In genomic region chr3:128992926-128993460, GRCh38 we compare ENCODE assay signal across 14 cellular contexts. TPM values are rescaled to one million over a fixed set of nuclear protein-coding genes. Genes with fewer than 3 reads are reported as not detected.
DNase-seq lines count a peak whose midpoint lies in the region; ATAC-seq, FAIRE-seq and TF ChIP-seq lines count a peak whose summit lies in the region.
"Had no signal": no experiment of that assay in that cellular context is flagged by ENCODE, and none has a peak within 500 bp of the region (broad histone marks: within the 10 kb centered on the region; RNA-seq: fewer than 3 reads in every experiment).

No MANE protein-coding gene starts in this region.

- H3K27ac ChIP-seq in transverse colon (no peak overlapping the region), Karpas-422 (ENCODE audit: low read length) (no peak overlapping the region), kidney (ENCODE audit: low read depth in 2 of 2, low read length in 2 of 2) (no peak overlapping the region)
- H3K27ac ChIP-seq: thyroid gland had no signal

- CTCF ChIA-PET in activated B cell treated with CpG ODN at 0.5 μM for 24 hours (lab: Charles Lee) = interaction anchor here (2.0 kb wide), 1 partner anchor 24 kb away, joined by 10 read pairs; no protein-coding TSS in a partner anchor

- H3K9me3 ChIP-seq in iPS-18c (ENCODE audit: control insufficient read depth, insufficient read depth, low read length) (no peaks in the 10 kb centered on the region), transverse colon (no peaks in the 10 kb centered on the region), Karpas-422 (ENCODE audit: low read length) (no peaks in the 10 kb centered on the region), kidney (ENCODE audit: control insufficient read depth in 1 of 2, low read length in 2 of 2) (no peaks in the 10 kb centered on the region)
- H3K9me3 ChIP-seq: A549, thyroid gland had no signal

- no peaks in the 10 kb centered on the region for H3K9me3 Mint-ChIP-seq in activated B cell treated with CpG ODN at 0.5 μM for 24 hours

- peaks cover 11% of the 10 kb centered on the region for H3K27me3 ChIP-seq in transverse colon
- no peaks in the 10 kb centered on the region; the same call in 1 of the 2 replicates for H3K27me3 ChIP-seq in Karpas-422 (ENCODE audit: low read length)
- H3K27me3 ChIP-seq: thyroid gland had no signal

- FAIRE-seq in kidney (lab: Jason Lieb, UNC) = no peak
- FAIRE-seq: A549, G401.6 had no signal

- no peak overlapping the region for H3K4me2 ChIP-seq in Karpas-422 (ENCODE audit: low read depth, low read length, poor library complexity, severe bottlenecking)

- H3K36me3 Mint-ChIP-seq in activated B cell treated with CpG ODN at 0.5 μM for 24 hours (ENCODE audit: low read depth) = no peaks in the 10 kb centered on the region

- H3K4me1 ChIP-seq in transverse colon (peaks cover 4 to 14% (median 14%) of the 10 kb centered on the region in 4 donors), Karpas-422 (ENCODE audit: low read length) (peaks cover 8% of the 10 kb centered on the region), kidney (ENCODE audit: control insufficient read depth in 1 of 2, insufficient read depth in 1 of 2, low read depth in 1 of 2, low read length in 2 of 2) (peaks cover 3 to 9% of the 10 kb centered on the region in 2 donors)
- H3K4me1 ChIP-seq: A549 had no signal

- 54% methylated on average over 20 of the region's 20 CpGs; no CpG with 5 or more reads in 1 of the 2 donors for WGBS in transverse colon (ENCODE audit: low coverage in 1 of 2), 2 donors

- H3K4me1 Mint-ChIP-seq in activated B cell treated with CpG ODN at 0.5 μM for 24 hours = peaks cover 28% of the 10 kb centered on the region

- H2AFZ ChIP-seq in Karpas-422 (ENCODE audit: low read length) = no peak overlapping the region

- H3K27me3 Mint-ChIP-seq in activated B cell treated with CpG ODN at 0.5 μM for 24 hours = peaks cover 8% of the 10 kb centered on the region

- TF ChIP-seq EP300 in transverse colon (IDR thresholded peaks at IDR 0.05; ENCODE audit: low read depth) = no peak

- H3K27ac Mint-ChIP-seq in activated B cell treated with CpG ODN at 0.5 μM for 24 hours = peak overlapping the region; percentile 41

- TF ChIP-seq CTCF in activated B cell treated with CpG ODN at 0.5 μM for 24 hours (IDR thresholded peaks at IDR 0.05) = no peak
- no peak for TF ChIP-seq CTCF in transverse colon (IDR thresholded peaks at IDR 0.05)
- no peak for TF ChIP-seq CTCF in kidney (IDR thresholded peaks at IDR 0.05; ENCODE audit: borderline replicate concordance, extremely low read depth, insufficient read depth)

- H3K4me3 ChIP-seq in iPS-18c (ENCODE audit: insufficient read depth, low read depth, low read length) = peak overlapping the region; percentile 68
- H3K4me3 ChIP-seq in transverse colon = no peak overlapping the region
- no peak overlapping the region for H3K4me3 ChIP-seq in Karpas-422 (ENCODE audit: low read length)
- H3K4me3 ChIP-seq in kidney (ENCODE audit: low read length in 2 of 2) = peak overlapping the region in 1 of 2 donors; percentile 19

- H3K4me3 Mint-ChIP-seq in activated B cell treated with CpG ODN at 0.5 μM for 24 hours = peak overlapping the region; percentile 60

- DNase-seq in NCI-H748 (lab: John Stamatoyannopoulos, UW; ENCODE audit: unreplicated experiment) (peak; percentile 4), NCI-H748 treated with DMSO at 0.1 percent for 48 hours (lab: John Stamatoyannopoulos, UW) (no peak), activated B cell treated with CpG ODN at 0.5 μM for 24 hours (no peak), sciatic nerve (ENCODE audit: low spot score) (no peak), transverse colon (no peak), Karpas-422 (no peak), kidney (no peak)
- DNase-seq: activated CD4-positive, CD25-positive, alpha-beta regulatory T cell treated with anti-CD3 and anti-CD28 coated beads, Interleukin-2, amount 50 U/mL, for 72 hours; GOT3; thyroid gland had no signal

- H3K9ac ChIP-seq in Karpas-422 (ENCODE audit: low read length) = no peak overlapping the region
- H3K9ac ChIP-seq in kidney (ENCODE audit: low read length in 2 of 2) = peak overlapping the region in 1 of 2 donors; percentile 24

- H4K20me1 ChIP-seq in Karpas-422 (ENCODE audit: insufficient read depth, low read depth, low read length) = no peaks in the 10 kb centered on the region

- POLR2A ChIA-PET in activated B cell treated with CpG ODN at 0.5 μM for 24 hours (lab: Charles Lee) = interaction anchor here (1.4 to 1.8 kb wide), 3 partner anchors 33 to 190 kb away, joined by 5 to 7 read pairs (median 6); partner anchors contain the start of genes ACAD9 and CNBP

- H3K36me3 ChIP-seq in transverse colon = no peaks in the 10 kb centered on the region
- no peaks in the 10 kb centered on the region for H3K36me3 ChIP-seq in Karpas-422 (ENCODE audit: insufficient read depth, low read length)
- H3K36me3 ChIP-seq in kidney (ENCODE audit: control insufficient read depth in 1 of 2, insufficient read depth in 2 of 2, low read length in 2 of 2) = no peaks in the 10 kb centered on the region
- H3K36me3 ChIP-seq: thyroid gland had no signal

- ATAC-seq in activated B cell treated with CpG ODN at 0.5 μM for 24 hours (ENCODE audit: low read depth) (no peak), sciatic nerve (peak; percentile 5)

- in situ Hi-C loops in transverse colon (cut with MboI; ENCODE audit: low pct_ligation_motif_present in 1 of 4, low pct_unique_long_range_greater_than_20kb in 1 of 4, low sequenced_read_pairs in 3 of 4) = no loop called here

- intact Hi-C loops in activated B cell treated with CpG ODN at 0.5 μM for 24 hours (cut with micrococcal nuclease) = no loop called here
- intact Hi-C loops in sciatic nerve (cut with DNase I) = no loop called here
- intact Hi-C loops in transverse colon (cut with DNase I; ENCODE audit: low total_unique reads) = no loop called here
- intact Hi-C loops in kidney (cut with DNase I) = no loop called here

- H3K79me2 ChIP-seq in Karpas-422 (ENCODE audit: low read length) = no peaks in the 10 kb centered on the region

- no peak for TF ChIP-seq POLR2A in transverse colon (IDR thresholded peaks at IDR 0.05)

- no peaks in the 10 kb centered on the region for H3K9me2 ChIP-seq in Karpas-422 (replicated peaks; ENCODE audit: insufficient read depth, low read length)

RNA-seq across cellular contexts. Expression of gene CFAP92, which starts 0.9 kb away (rescaled TPM):
- total RNA-seq in activated B cell treated with CpG ODN at 0.5 μM for 24 hours (not detected in 2 replicates), sciatic nerve (1.2 TPM), transverse colon (1 to 10 TPM in 1 of 4 donors, under 1 TPM in 1, not detected in 2; 0.95 to 1.2 TPM), kidney (0.60 TPM)
- not detected in 2 replicates for total RNA-seq in Karpas-422 (2014; rRNA removed; shearing (Covaris generic); ENCODE audit: low replicate concordance)
- polyA plus RNA-seq in kidney (ENCODE audit: insufficient read depth, low read depth, low replicate concordance) = 0.56 TPM
- total RNA-seq: fibroblast of villous mesenchyme had no signal
- polyA plus RNA-seq: A549 had no signal

RNA-seq across cellular contexts. Expression of gene EFCC1, which starts 8.1 kb away (rescaled TPM):
- total RNA-seq in activated B cell treated with CpG ODN at 0.5 μM for 24 hours (not detected in 2 replicates), sciatic nerve (1.6 TPM), transverse colon (1 to 10 TPM in 3 of 4 donors, under 1 TPM in 1; 0.75 to 2.2 (median 1.7) TPM), kidney (3.7 TPM)
- not detected in 2 replicates for total RNA-seq in Karpas-422 (2014; rRNA removed; shearing (Covaris generic); ENCODE audit: low replicate concordance)
- polyA plus RNA-seq in kidney (ENCODE audit: insufficient read depth, low read depth, low replicate concordance) = 2.4 TPM
- total RNA-seq: fibroblast of villous mesenchyme had no signal
